In genomic region chr1:19374402-19374801, GRCh38 we compare ENCODE assay signal across 11 cellular contexts.
DNase-seq lines count a peak whose midpoint lies in the region; ATAC-seq and TF ChIP-seq lines count a peak whose summit lies in the region.
"Had no signal": no experiment of that assay in that cellular context is flagged by ENCODE, and none has a peak within 500 bp of the region (broad histone marks: within the 10 kb centered on the region; RNA-seq: fewer than 3 reads in every experiment).

No MANE protein-coding gene starts in this region.

- no peaks in the 10 kb centered on the region for H4K20me1 ChIP-seq in OCI-LY1 (ENCODE audit: insufficient read depth, low read length)

- H3K27ac Mint-ChIP-seq in activated T-cell treated with anti-CD3 and anti-CD28 coated beads, Interleukin-2, amount 50 U/mL, for 24 hours = peak overlapping the region; percentile 74
- H3K27ac Mint-ChIP-seq: activated T-helper 1 cell treated with anti-CD3 and anti-CD28 coated beads, Interleukin-12 subunit alpha, Interleukin-12 subunit beta, Interleukin-2, Interleukin-4 antibody, amounts not matched to agents 30 ng/mL and 10 ng/mL and 1 ng/mL, durations not matched to agents 14 hours and 24 hours and 36 hours; naive B cell had no signal

- no peak overlapping the region for H3K9ac ChIP-seq in OCI-LY1 (ENCODE audit: low read length)

- no peak overlapping the region for H3K4me3 Mint-ChIP-seq in activated T-cell treated with anti-CD3 and anti-CD28 coated beads, Interleukin-2, amount 50 U/mL, for 24 hours
- no peak overlapping the region for H3K4me3 Mint-ChIP-seq in activated T-cell treated with anti-CD3 and anti-CD28 coated beads, Interleukin-2, amount 50 U/mL, for 4 hours
- H3K4me3 Mint-ChIP-seq: activated T-helper 1 cell treated with anti-CD3 and anti-CD28 coated beads, Interleukin-12 subunit alpha, Interleukin-12 subunit beta, Interleukin-2, Interleukin-4 antibody, amounts not matched to agents 30 ng/mL and 10 ng/mL and 1 ng/mL, durations not matched to agents 14 hours and 24 hours and 36 hours; naive B cell had no signal

- H2AFZ ChIP-seq in OCI-LY1 (ENCODE audit: low read length) = no peak overlapping the region

- H3K4me1 Mint-ChIP-seq in activated T-cell treated with anti-CD3 and anti-CD28 coated beads, Interleukin-2, amount 50 U/mL, for 24 hours (ENCODE audit: low read depth) = peaks cover 51% of the 10 kb centered on the region
- H3K4me1 Mint-ChIP-seq in activated T-cell treated with anti-CD3 and anti-CD28 coated beads, Interleukin-2, amount 50 U/mL, for 4 hours (ENCODE audit: low read depth) = peaks cover 25% of the 10 kb centered on the region

- TF ChIP-seq CTCF in OCI-LY1 (IDR thresholded peaks at IDR 0.05; ENCODE audit: low read length) = peak; percentile 61
- TF ChIP-seq CTCF in fibroblast of mammary gland (conservative IDR thresholded peaks at IDR 0.05; ENCODE audit: control insufficient read depth, insufficient read depth, low read depth, low read length) = peak; percentile 40
- TF ChIP-seq CTCF in thoracic aorta (IDR thresholded peaks at IDR 0.05) = peak; percentile 13

- peaks cover 84% of the 10 kb centered on the region for H3K36me3 Mint-ChIP-seq in activated T-cell treated with anti-CD3 and anti-CD28 coated beads, Interleukin-2, amount 50 U/mL, for 24 hours (ENCODE audit: low read depth)
- H3K36me3 Mint-ChIP-seq in activated T-cell treated with anti-CD3 and anti-CD28 coated beads, Interleukin-2, amount 50 U/mL, for 4 hours (ENCODE audit: insufficient read depth) = peaks cover 22% of the 10 kb centered on the region

- no peak for DNase-seq in activated T-cell treated with anti-CD3 and anti-CD28 coated beads, Interleukin-2, amount 50 U/mL, for 24 hours
- no peak for DNase-seq in activated T-cell treated with anti-CD3 and anti-CD28 coated beads, Interleukin-2, amount 50 U/mL, for 4 hours
- DNase-seq in fibroblast of mammary gland (ENCODE audit: low read depth) = no peak
- no peak for DNase-seq in thoracic aorta (ENCODE audit: low spot score)
- DNase-seq in kidney glomerular epithelial cell (lab: John Stamatoyannopoulos, UW) = no peak
- DNase-seq in NOMO-1 treated with dmso at 0.1 percent for 144 hours (lab: John Stamatoyannopoulos, UW; ENCODE audit: unreplicated experiment) = no peak
- DNase-seq: COR-L47, naive B cell had no signal

- H3K27ac ChIP-seq in OCI-LY1 (ENCODE audit: low read depth, low read length, poor library complexity, severe bottlenecking) = no peak overlapping the region
- no peak overlapping the region for H3K27ac ChIP-seq in thoracic aorta

- no peaks in the 10 kb centered on the region for H3K79me2 ChIP-seq in OCI-LY1 (ENCODE audit: insufficient read depth, low read length)

- no peaks in the 10 kb centered on the region for H3K4me1 ChIP-seq in OCI-LY1 (ENCODE audit: insufficient read depth, low read length, severe bottlenecking)
- H3K4me1 ChIP-seq in thoracic aorta (ENCODE audit: control insufficient read depth in 1 of 2, low read depth in 2 of 2) = peaks cover 0 to 21% of the 10 kb centered on the region in 2 donors

- no peaks in the 10 kb centered on the region for H3K9me3 Mint-ChIP-seq in activated T-cell treated with anti-CD3 and anti-CD28 coated beads, Interleukin-2, amount 50 U/mL, for 24 hours
- H3K9me3 Mint-ChIP-seq in activated T-cell treated with anti-CD3 and anti-CD28 coated beads, Interleukin-2, amount 50 U/mL, for 4 hours = no peaks in the 10 kb centered on the region
- H3K9me3 Mint-ChIP-seq: activated T-helper 1 cell treated with anti-CD3 and anti-CD28 coated beads, Interleukin-12 subunit alpha, Interleukin-12 subunit beta, Interleukin-2, Interleukin-4 antibody, amounts not matched to agents 30 ng/mL and 10 ng/mL and 1 ng/mL, durations not matched to agents 14 hours and 24 hours and 36 hours; naive B cell had no signal

- H3K36me3 ChIP-seq in OCI-LY1 (ENCODE audit: insufficient read depth, low read length) = peaks cover 47% of the 10 kb centered on the region
- H3K36me3 ChIP-seq in thoracic aorta = peaks cover 39% of the 10 kb centered on the region

- no peaks in the 10 kb centered on the region for H3K27me3 ChIP-seq in OCI-LY1 (ENCODE audit: insufficient read depth, low read length)
- no peaks in the 10 kb centered on the region for H3K27me3 ChIP-seq in thoracic aorta (replicated peaks; ENCODE audit: insufficient read depth)

- H3K27me3 Mint-ChIP-seq in activated T-cell treated with anti-CD3 and anti-CD28 coated beads, Interleukin-2, amount 50 U/mL, for 24 hours = no peaks in the 10 kb centered on the region
- H3K27me3 Mint-ChIP-seq in activated T-cell treated with anti-CD3 and anti-CD28 coated beads, Interleukin-2, amount 50 U/mL, for 4 hours (ENCODE audit: low read depth) = no peaks in the 10 kb centered on the region
- H3K27me3 Mint-ChIP-seq: naive B cell had no signal

- no peak for ATAC-seq in activated T-cell treated with anti-CD3 and anti-CD28 coated beads, Interleukin-2, amount 50 U/mL, for 4 hours
- no peak for ATAC-seq in thoracic aorta (ENCODE audit: insufficient number of reproducible peaks, low FRiP score, low read depth)
- no peak for ATAC-seq in GM21390 (IDR thresholded peaks at IDR 0.05; ENCODE audit: unreplicated experiment)

- H3K9me3 ChIP-seq in OCI-LY1 (ENCODE audit: low read length) (no peaks in the 10 kb centered on the region), thoracic aorta (no peaks in the 10 kb centered on the region)

- no peaks in the 10 kb centered on the region for H3F3A ChIP-seq in OCI-LY1 (ENCODE audit: insufficient read depth, low read length)

- no peak overlapping the region for H3K4me3 ChIP-seq in OCI-LY1 (ENCODE audit: low read depth, low read length, poor library complexity, severe bottlenecking)
- H3K4me3 ChIP-seq in fibroblast of mammary gland (ENCODE audit: control insufficient read depth, low read depth, low read length) = no peak overlapping the region
- no peak overlapping the region for H3K4me3 ChIP-seq in thoracic aorta

- H3K9me2 ChIP-seq in OCI-LY1 (ENCODE audit: low read depth, low read length) = no peaks in the 10 kb centered on the region

- no peak overlapping the region for H3K4me2 ChIP-seq in OCI-LY1 (ENCODE audit: low read length)
